1 cellular context compared by ENCODE assay signal in genomic region chr19:47112664-47113445, GRCh38.
TF ChIP-seq lines count a peak whose summit lies in the region.

No MANE protein-coding gene starts in this region.

TF ChIP-seq in HepG2, 621 proteins besides CTCF, POLR2A, EP300 and RAD21 (continued from another document and continues in another):
- TF ChIP-seq, protein P1, sequence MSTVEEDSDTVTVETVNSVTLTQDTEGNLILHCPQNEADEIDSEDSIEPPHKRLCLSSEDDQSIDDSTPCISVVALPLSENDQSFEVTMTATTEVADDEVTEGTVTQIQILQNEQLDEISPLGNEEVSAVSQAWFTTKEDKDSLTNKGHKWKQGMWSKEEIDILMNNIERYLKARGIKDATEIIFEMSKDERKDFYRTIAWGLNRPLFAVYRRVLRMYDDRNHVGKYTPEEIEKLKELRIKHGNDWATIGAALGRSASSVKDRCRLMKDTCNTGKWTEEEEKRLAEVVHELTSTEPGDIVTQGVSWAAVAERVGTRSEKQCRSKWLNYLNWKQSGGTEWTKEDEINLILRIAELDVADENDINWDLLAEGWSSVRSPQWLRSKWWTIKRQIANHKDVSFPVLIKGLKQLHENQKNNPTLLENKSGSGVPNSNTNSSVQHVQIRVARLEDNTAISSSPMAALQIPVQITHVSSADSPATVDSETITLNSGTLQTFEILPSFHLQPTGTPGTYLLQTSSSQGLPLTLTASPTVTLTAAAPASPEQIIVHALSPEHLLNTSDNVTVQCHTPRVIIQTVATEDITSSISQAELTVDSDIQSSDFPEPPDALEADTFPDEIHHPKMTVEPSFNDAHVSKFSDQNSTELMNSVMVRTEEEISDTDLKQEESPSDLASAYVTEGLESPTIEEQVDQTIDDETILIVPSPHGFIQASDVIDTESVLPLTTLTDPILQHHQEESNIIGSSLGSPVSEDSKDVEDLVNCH (CRISPR knock-in tag; IDR thresholded peaks at IDR 0.05): no peak
- no peak for TF ChIP-seq SSRP1 (CRISPR knock-in tag; IDR thresholded peaks at IDR 0.05)
- TF ChIP-seq, protein P2, sequence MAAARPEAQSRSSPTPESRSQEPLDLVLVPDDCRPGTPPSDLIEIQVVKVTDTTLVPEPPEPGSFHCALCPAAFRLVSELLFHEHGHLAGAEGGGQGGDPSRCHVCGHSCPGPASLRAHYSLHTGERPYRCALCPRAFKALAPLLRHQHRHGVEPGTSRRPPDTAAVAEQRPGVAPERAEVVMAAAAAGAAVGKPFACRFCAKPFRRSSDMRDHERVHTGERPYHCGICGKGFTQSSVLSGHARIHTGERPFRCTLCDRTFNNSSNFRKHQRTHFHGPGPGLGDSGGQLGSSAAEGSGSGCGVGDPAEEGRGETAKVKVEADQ (CRISPR knock-in tag; IDR thresholded peaks at IDR 0.05; ENCODE audit: borderline replicate concordance): no peak; the same call in 1 of the 2 replicates
- TF ChIP-seq CBX1 (IDR thresholded peaks at IDR 0.05; ENCODE audit: low read depth): no peak
- TF ChIP-seq ZNF546 (CRISPR knock-in tag; conservative IDR thresholded peaks at IDR 0.05): peak; percentile 62; the same call in 1 of the 2 replicates
- TF ChIP-seq, protein P3, sequence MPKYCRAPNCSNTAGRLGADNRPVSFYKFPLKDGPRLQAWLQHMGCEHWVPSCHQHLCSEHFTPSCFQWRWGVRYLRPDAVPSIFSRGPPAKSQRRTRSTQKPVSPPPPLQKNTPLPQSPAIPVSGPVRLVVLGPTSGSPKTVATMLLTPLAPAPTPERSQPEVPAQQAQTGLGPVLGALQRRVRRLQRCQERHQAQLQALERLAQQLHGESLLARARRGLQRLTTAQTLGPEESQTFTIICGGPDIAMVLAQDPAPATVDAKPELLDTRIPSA (CRISPR knock-in tag; IDR thresholded peaks at IDR 0.05; ENCODE audit: borderline replicate concordance): no peak
- no peak for TF ChIP-seq NFATC3 (CRISPR knock-in tag; IDR thresholded peaks at IDR 0.05)
- TF ChIP-seq MAFF (IDR thresholded peaks at IDR 0.05; ENCODE audit: low read depth, low read length): no peak
- TF ChIP-seq ZSCAN30 (CRISPR knock-in tag; IDR thresholded peaks at IDR 0.05): no peak; the same call in 1 of the 2 replicates
- TF ChIP-seq, protein P4, sequence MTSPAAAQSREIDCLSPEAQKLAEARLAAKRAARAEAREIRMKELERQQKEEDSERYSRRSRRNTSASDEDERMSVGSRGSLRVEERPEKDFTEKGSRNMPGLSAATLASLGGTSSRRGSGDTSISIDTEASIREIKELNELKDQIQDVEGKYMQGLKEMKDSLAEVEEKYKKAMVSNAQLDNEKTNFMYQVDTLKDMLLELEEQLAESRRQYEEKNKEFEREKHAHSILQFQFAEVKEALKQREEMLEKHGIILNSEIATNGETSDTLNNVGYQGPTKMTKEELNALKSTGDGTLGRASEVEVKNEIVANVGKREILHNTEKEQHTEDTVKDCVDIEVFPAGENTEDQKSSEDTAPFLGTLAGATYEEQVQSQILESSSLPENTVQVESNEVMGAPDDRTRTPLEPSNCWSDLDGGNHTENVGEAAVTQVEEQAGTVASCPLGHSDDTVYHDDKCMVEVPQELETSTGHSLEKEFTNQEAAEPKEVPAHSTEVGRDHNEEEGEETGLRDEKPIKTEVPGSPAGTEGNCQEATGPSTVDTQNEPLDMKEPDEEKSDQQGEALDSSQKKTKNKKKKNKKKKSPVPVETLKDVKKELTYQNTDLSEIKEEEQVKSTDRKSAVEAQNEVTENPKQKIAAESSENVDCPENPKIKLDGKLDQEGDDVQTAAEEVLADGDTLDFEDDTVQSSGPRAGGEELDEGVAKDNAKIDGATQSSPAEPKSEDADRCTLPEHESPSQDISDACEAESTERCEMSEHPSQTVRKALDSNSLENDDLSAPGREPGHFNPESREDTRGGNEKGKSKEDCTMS (CRISPR knock-in tag; conservative IDR thresholded peaks at IDR 0.05): no peak
- peak; percentile 47; the same call in 1 of the 2 replicates for TF ChIP-seq ZNF839 (CRISPR knock-in tag; IDR thresholded peaks at IDR 0.05; ENCODE audit: borderline replicate concordance)
- peak; percentile 82; the same call in 1 of the 2 replicates for TF ChIP-seq ZBTB7A (CRISPR knock-in tag; IDR thresholded peaks at IDR 0.05)
- TF ChIP-seq, protein P5, sequence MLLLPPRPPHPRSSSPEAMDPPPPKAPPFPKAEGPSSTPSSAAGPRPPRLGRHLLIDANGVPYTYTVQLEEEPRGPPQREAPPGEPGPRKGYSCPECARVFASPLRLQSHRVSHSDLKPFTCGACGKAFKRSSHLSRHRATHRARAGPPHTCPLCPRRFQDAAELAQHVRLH (CRISPR knock-in tag; IDR thresholded peaks at IDR 0.05; ENCODE audit: borderline replicate concordance, low read depth): no peak; the same call in 1 of the 2 replicates
- TF ChIP-seq MAF1 (CRISPR knock-in tag; IDR thresholded peaks at IDR 0.05; ENCODE audit: borderline replicate concordance): no peak
- TF ChIP-seq CHCHD3 (CRISPR knock-in tag; IDR thresholded peaks at IDR 0.05): no peak
- peak; percentile 93 for TF ChIP-seq USF2 (IDR thresholded peaks at IDR 0.05; ENCODE audit: low read depth, low read length)
- TF ChIP-seq USF2 (CRISPR knock-in tag; IDR thresholded peaks at IDR 0.05; ENCODE audit: borderline replicate concordance): peak; percentile 99; the same call in 1 of the 2 replicates
- TF ChIP-seq TAF15 (IDR thresholded peaks at IDR 0.05; ENCODE audit: low read depth, low read length, poor library complexity, severe bottlenecking): no peak
- TF ChIP-seq ARNT2 (CRISPR knock-in tag; IDR thresholded peaks at IDR 0.05; ENCODE audit: low read depth): peak; percentile 8; the same call in 1 of the 2 replicates
- TF ChIP-seq ZNF253 (CRISPR knock-in tag; IDR thresholded peaks at IDR 0.05; ENCODE audit: borderline replicate concordance): 0 out of 2 replicates have a peak, but pooled peaks have one; percentile 75
- peak; percentile 66; the same call in 1 of the 2 replicates for TF ChIP-seq NRL (CRISPR knock-in tag; IDR thresholded peaks at IDR 0.05; ENCODE audit: borderline replicate concordance)
- TF ChIP-seq ZNF274 (CRISPR knock-in tag; IDR thresholded peaks at IDR 0.05): peak; percentile 76; the same call in 1 of the 2 replicates
- peak; percentile 93 for TF ChIP-seq BRD4 (CRISPR knock-in tag; IDR thresholded peaks at IDR 0.05)
- TF ChIP-seq TBP (CRISPR knock-in tag; IDR thresholded peaks at IDR 0.05): no peak
- TF ChIP-seq AGO2 (optimal IDR thresholded peaks at IDR 0.05; ENCODE audit: low read depth, low read length): peak; percentile 99
- TF ChIP-seq ZNF749 (CRISPR knock-in tag; IDR thresholded peaks at IDR 0.05; ENCODE audit: borderline replicate concordance): peak; percentile 84; the same call in 1 of the 2 replicates
- TF ChIP-seq MTA3 (CRISPR knock-in tag; IDR thresholded peaks at IDR 0.05): no peak
- TF ChIP-seq CREB1 (IDR thresholded peaks at IDR 0.05): no peak
- TF ChIP-seq CREB1 (CRISPR knock-in tag; IDR thresholded peaks at IDR 0.05): no peak
- TF ChIP-seq ZNF607 (CRISPR knock-in tag; IDR thresholded peaks at IDR 0.05; ENCODE audit: borderline replicate concordance): peak; percentile 58; the same call in 1 of the 2 replicates
- no peak for TF ChIP-seq SAFB2 (CRISPR knock-in tag; IDR thresholded peaks at IDR 0.05; ENCODE audit: borderline replicate concordance, low read depth)
- no peak for TF ChIP-seq ZNF292 (CRISPR knock-in tag; IDR thresholded peaks at IDR 0.05; ENCODE audit: borderline replicate concordance, low read depth)
- TF ChIP-seq TEAD3 (CRISPR knock-in tag; optimal IDR thresholded peaks at IDR 0.05; ENCODE audit: borderline replicate concordance): peak; percentile 60
- peak; percentile 98 for TF ChIP-seq ARNTL (CRISPR knock-in tag; IDR thresholded peaks at IDR 0.05)
- peak; percentile 5 for TF ChIP-seq ZNF883 (CRISPR knock-in tag; IDR thresholded peaks at IDR 0.05; ENCODE audit: not compliant biosample characterization)
- no peak for TF ChIP-seq ONECUT2 (CRISPR knock-in tag; IDR thresholded peaks at IDR 0.05)
- TF ChIP-seq ZFX (CRISPR knock-in tag; IDR thresholded peaks at IDR 0.05; ENCODE audit: low read depth): peak; percentile 96
- peak; percentile 17; the same call in 1 of the 2 replicates for TF ChIP-seq HNF4G (IDR thresholded peaks at IDR 0.05; ENCODE audit: borderline replicate concordance, low read depth, low read length)
- TF ChIP-seq HNF4G (CRISPR knock-in tag; IDR thresholded peaks at IDR 0.05; ENCODE audit: borderline replicate concordance, low read depth): no peak
- peak; percentile 1; the same call in 1 of the 2 replicates for TF ChIP-seq ZBTB33 (CRISPR knock-in tag; IDR thresholded peaks at IDR 0.05)
- no peak for TF ChIP-seq GLI4 (CRISPR knock-in tag; IDR thresholded peaks at IDR 0.05; ENCODE audit: borderline replicate concordance)
- peak; percentile 82; the same call in 1 of the 2 replicates for TF ChIP-seq ZKSCAN8 (CRISPR knock-in tag; IDR thresholded peaks at IDR 0.05; ENCODE audit: borderline replicate concordance)
- TF ChIP-seq ZFP41 (CRISPR knock-in tag; IDR thresholded peaks at IDR 0.05; ENCODE audit: borderline replicate concordance): no peak
- peak; percentile 89; the same call in 1 of the 2 replicates for TF ChIP-seq ARHGAP35 (CRISPR knock-in tag; IDR thresholded peaks at IDR 0.05; ENCODE audit: borderline replicate concordance)
- TF ChIP-seq NFAT5 (CRISPR knock-in tag; IDR thresholded peaks at IDR 0.05): no peak
- no peak; the same call in none of the 2 replicates for TF ChIP-seq DPF2 (CRISPR knock-in tag; IDR thresholded peaks at IDR 0.05; ENCODE audit: borderline replicate concordance, low read depth)
- peak; percentile 86 for TF ChIP-seq PTBP1 (IDR thresholded peaks at IDR 0.05; ENCODE audit: low read depth, low read length, poor library complexity, severe bottlenecking)
- TF ChIP-seq PAF1 (CRISPR knock-in tag; IDR thresholded peaks at IDR 0.05): 0 out of 2 replicates have a peak, but pooled peaks have one; percentile 63
- no peak for TF ChIP-seq CBX2 (IDR thresholded peaks at IDR 0.05; ENCODE audit: low read depth, low read length)
- TF ChIP-seq CBX2 (CRISPR knock-in tag; IDR thresholded peaks at IDR 0.05; ENCODE audit: low read depth): no peak
- no peak for TF ChIP-seq ZNF326 (CRISPR knock-in tag; IDR thresholded peaks at IDR 0.05; ENCODE audit: borderline replicate concordance)
- TF ChIP-seq IRX3 (CRISPR knock-in tag; IDR thresholded peaks at IDR 0.05; ENCODE audit: borderline replicate concordance, low read depth): peak; percentile 55; the same call in 1 of the 2 replicates
- no peak; the same call in 1 of the 2 replicates for TF ChIP-seq FOXK2 (IDR thresholded peaks at IDR 0.05)
- peak; percentile 72; the same call in 1 of the 2 replicates for TF ChIP-seq HIVEP1 (CRISPR knock-in tag; IDR thresholded peaks at IDR 0.05)
